ENCODE assay signal across 22 cellular contexts in the genomic region with DNA sequence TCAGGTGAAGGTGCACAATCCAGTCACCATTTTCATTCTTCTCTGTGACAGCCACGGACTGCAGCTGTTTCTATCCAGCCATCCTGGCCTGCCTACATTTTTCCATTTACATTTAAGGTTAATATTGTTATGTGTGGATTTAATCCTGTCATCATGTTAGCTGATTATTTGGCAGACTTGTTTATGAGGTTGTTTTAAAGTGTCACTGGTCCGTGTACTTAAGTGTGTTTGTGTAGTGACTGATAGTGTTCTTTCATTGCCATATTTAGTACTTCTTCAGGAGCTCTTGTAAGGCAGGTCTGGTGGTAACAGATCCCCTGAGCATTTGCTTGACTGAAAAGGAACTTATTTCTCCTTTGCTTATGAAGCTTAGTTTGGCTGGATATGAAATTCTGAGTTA.
"Had no signal": no experiment of that assay in that cellular context is flagged by ENCODE, and none has a peak within 500 bp of the region (broad histone marks: within the 10 kb centered on the region; RNA-seq: fewer than 3 reads in every experiment).

No MANE protein-coding gene starts in this region.

- H3K4me2 ChIP-seq: neural progenitor cell had no signal

- H3K9me3 ChIP-seq: ovary, psoas muscle, right lobe of liver, sigmoid colon, stomach, thoracic aorta, thyroid gland, tibial nerve, upper lobe of right lung, uterus had no signal

- H3K27me3 ChIP-seq: neural progenitor cell, ovary, right lobe of liver, sigmoid colon, stomach, thyroid gland, tibial nerve, upper lobe of right lung, uterus had no signal

- H3K27ac ChIP-seq: neural progenitor cell, ovary, parathyroid adenoma, psoas muscle, right lobe of liver, sigmoid colon, stomach, thoracic aorta, thyroid gland, tibial nerve, upper lobe of right lung, uterus had no signal

- ATAC-seq: natural killer cell; psoas muscle; right cardiac atrium; right lobe of liver; stimulated activated naive B cell treated with anti-CD40 and anti-IgM and Interleukin-4, amounts not matched to agents 10 μg/mL and 1 μg/mL and 100 μg/mL, for 72 hours had no signal

- H3K79me2 ChIP-seq: parathyroid adenoma had no signal

- H3K4me3 ChIP-seq: neural progenitor cell, ovary, psoas muscle, right lobe of liver, sigmoid colon, stomach, thoracic aorta, thyroid gland, tibial nerve, upper lobe of right lung, uterus had no signal

- H3K36me3 ChIP-seq: neural progenitor cell, ovary, right lobe of liver, sigmoid colon, stomach, thoracic aorta, thyroid gland, tibial nerve, upper lobe of right lung, uterus had no signal

- H2AFZ ChIP-seq: neural progenitor cell, parathyroid adenoma had no signal

- H3K4me1 ChIP-seq: neural progenitor cell, parathyroid adenoma, psoas muscle, right lobe of liver, sigmoid colon, stomach, thyroid gland, uterus had no signal

- H3K9ac ChIP-seq: neural progenitor cell, parathyroid adenoma had no signal

- DNase-seq: natural killer cell; occipital lobe; ovary; psoas muscle; right cardiac atrium; right lobe of liver; sigmoid colon; small intestine; stimulated activated CD4-positive, alpha-beta T cell treated with anti-CD3 and anti-CD28 coated beads, Interleukin-15, amount 100 ng/mL, for 24 hours; stimulated activated CD4-positive, alpha-beta T cell treated with anti-CD3 and anti-CD28 coated beads, Interleukin-2, amount 100 ng/mL, for 24 hours; stimulated activated CD4-positive, alpha-beta T cell treated with anti-CD3 and anti-CD28 coated beads, Interleukin-2, amount 100 ng/mL, for 48 hours; stimulated activated CD4-positive, alpha-beta T cell treated with anti-CD3 and anti-CD28 coated beads, Interleukin-4, amount 100 ng/mL, for 24 hours; stimulated activated naive B cell treated with anti-CD40 and anti-IgM and Interleukin-4, amounts not matched to agents 10 μg/mL and 1 μg/mL and 100 μg/mL, for 72 hours; stimulated activated naive CD4-positive, alpha-beta T cell treated with Interleukin-2 at 50 U/mL for 16 hours; stomach; thyroid gland; upper lobe of right lung; uterus had no signal
